8 cellular contexts compared by ENCODE assay signal in genomic region chr5:112161392-112161748, GRCh38.
A peak's percentile ranks its signal among the peaks of the same experiment; 100 is the strongest.
DNase-seq lines count a peak whose midpoint lies in the region; ATAC-seq and TF ChIP-seq lines count a peak whose summit lies in the region.

No MANE protein-coding gene starts in this region.

- no peak for DNase-seq in RWPE2 (ENCODE audit: low spot score)
- DNase-seq in fibroblast of mammary gland (ENCODE audit: low read depth): no peak
- no peak for DNase-seq in retinal pigment epithelial cell (ENCODE audit: low read depth)
- no peak for DNase-seq in cortex of kidney (lab: John Stamatoyannopoulos, UW)
- no peak for DNase-seq in NCI-H2196 (lab: John Stamatoyannopoulos, UW; ENCODE audit: unreplicated experiment)
- DNase-seq in left lobe of liver (ENCODE audit: low spot score): no peak

- H3K4me3 ChIP-seq in GM12875 (ENCODE audit: low read depth, low read length): peak overlapping the region; percentile 82
- H3K4me3 ChIP-seq in RWPE2 (ENCODE audit: severe bottlenecking): peak overlapping the region; percentile 77
- H3K4me3 ChIP-seq in fibroblast of mammary gland (ENCODE audit: control insufficient read depth, low read depth, low read length): peak overlapping the region; percentile 89
- H3K4me3 ChIP-seq in retinal pigment epithelial cell (ENCODE audit: low read length): peak overlapping the region; percentile 85

- H3K27ac ChIP-seq in RWPE2 (ENCODE audit: poor library complexity, severe bottlenecking): peak overlapping the region; percentile 55

- TF ChIP-seq CTCF in GM12875 (IDR thresholded peaks at IDR 0.05; ENCODE audit: borderline replicate concordance, insufficient read depth, low read depth, low read length) (no peak), RWPE2 (IDR thresholded peaks at IDR 0.05; ENCODE audit: poor library complexity, severe bottlenecking) (no peak), fibroblast of mammary gland (conservative IDR thresholded peaks at IDR 0.05; ENCODE audit: control insufficient read depth, insufficient read depth, low read depth, low read length) (no peak), retinal pigment epithelial cell (conservative IDR thresholded peaks at IDR 0.05; ENCODE audit: low read depth, low read length) (no peak)

- ATAC-seq in RWPE2 (ENCODE audit: low read depth) (no peak), GM21825 (IDR thresholded peaks at IDR 0.05; ENCODE audit: unreplicated experiment) (no peak), left lobe of liver (no peak)

- peaks cover 54% of the 10 kb centered on the region for H3K36me3 ChIP-seq in RWPE2 (ENCODE audit: low read depth)

- H3K27me3 ChIP-seq in RWPE2 (ENCODE audit: insufficient read depth, poor library complexity, severe bottlenecking): no peaks in the 10 kb centered on the region

- H3K9me3 ChIP-seq in RWPE2 (ENCODE audit: severe bottlenecking): no peaks in the 10 kb centered on the region

- H3K4me1 ChIP-seq in RWPE2 (ENCODE audit: insufficient read depth, poor library complexity, severe bottlenecking): peaks cover 11% of the 10 kb centered on the region
